12 cellular contexts compared by ENCODE assay signal in genomic region chr18:41938445-41938844, GRCh38. TPM values are rescaled to one million over a fixed set of nuclear protein-coding genes. Genes with fewer than 3 reads are reported as not detected.
DNase-seq lines count a peak whose midpoint lies in the region; ATAC-seq, FAIRE-seq and TF ChIP-seq lines count a peak whose summit lies in the region.
"Had no signal": no experiment of that assay in that cellular context is flagged by ENCODE, and none has a peak within 500 bp of the region (broad histone marks: within the 10 kb centered on the region; RNA-seq: fewer than 3 reads in every experiment).

No MANE protein-coding gene starts in this region.

- peak; percentile 59 for ATAC-seq in activated T-helper 17 cell treated with anti-CD3 and anti-CD28 coated beads, Interleukin-2, amount 50 U/mL, for 72 hours (replicated peaks)
- no peak for ATAC-seq in GM18907 (IDR thresholded peaks at IDR 0.05; ENCODE audit: unreplicated experiment)

- DNase-seq in H54 (ENCODE audit: insufficient read length, low spot score) (peak; percentile 11), glutamatergic neuron (no peak), cortex of kidney (lab: John Stamatoyannopoulos, UW) (no peak), nephron progenitor cell (no peak)
- DNase-seq in activated CD8-positive, alpha-beta memory T cell treated with anti-CD3 and anti-CD28 coated beads, Interleukin-2, amount 50 U/mL, for 48 hours: no peak
- DNase-seq: CD8-positive, alpha-beta memory T cell; Karpas-422; NCI-H748 treated with DMSO at 0.1 percent for 48 hours; ovary had no signal

- peak; percentile 85 for FAIRE-seq in H54 (lab: Jason Lieb, UNC)

- H3K9me3 Mint-ChIP-seq in activated T-helper 17 cell treated with anti-CD3 and anti-CD28 coated beads, Interleukin-2, amount 50 U/mL, for 72 hours: no peaks in the 10 kb centered on the region
- H3K9me3 Mint-ChIP-seq in glutamatergic neuron (ENCODE audit: unreplicated experiment) (no peaks in the 10 kb centered on the region), nephron progenitor cell (peaks cover under 1% of the 10 kb centered on the region)

- no peaks in the 10 kb centered on the region for H3K36me3 ChIP-seq in ACC112 (ENCODE audit: insufficient read depth, low read length)
- H3K36me3 ChIP-seq: ovary had no signal

- H2AFZ ChIP-seq in ACC112 (ENCODE audit: low read length, unreplicated experiment): no peak overlapping the region

- H3K4me1 Mint-ChIP-seq in activated T-helper 17 cell treated with anti-CD3 and anti-CD28 coated beads, Interleukin-2, amount 50 U/mL, for 72 hours: peaks cover 6% of the 10 kb centered on the region
- H3K4me1 Mint-ChIP-seq in glutamatergic neuron (ENCODE audit: low read depth, unreplicated experiment): no peaks in the 10 kb centered on the region
- H3K4me1 Mint-ChIP-seq in nephron progenitor cell: peaks cover 22% of the 10 kb centered on the region

- H3K4me3 ChIP-seq in ACC112 (ENCODE audit: low read depth, low read length): peak overlapping the region; percentile 17; the same call in 1 of the 2 replicates
- H3K4me3 ChIP-seq: ovary had no signal

- peak overlapping the region; percentile 69 for H3K27ac ChIP-seq in ACC112 (ENCODE audit: low read depth, low read length)
- H3K27ac ChIP-seq: ovary had no signal

- H3K27ac Mint-ChIP-seq in activated T-helper 17 cell treated with anti-CD3 and anti-CD28 coated beads, Interleukin-2, amount 50 U/mL, for 72 hours: no peak overlapping the region
- H3K27ac Mint-ChIP-seq in glutamatergic neuron (ENCODE audit: unreplicated experiment) (no peak overlapping the region), nephron progenitor cell (no peak overlapping the region)
- H3K27ac Mint-ChIP-seq: CD8-positive, alpha-beta memory T cell had no signal

- peaks cover 24% of the 10 kb centered on the region for H3K27me3 Mint-ChIP-seq in activated T-helper 17 cell treated with anti-CD3 and anti-CD28 coated beads, Interleukin-2, amount 50 U/mL, for 72 hours
- H3K27me3 Mint-ChIP-seq in glutamatergic neuron (ENCODE audit: unreplicated experiment): peaks cover 2% of the 10 kb centered on the region
- H3K27me3 Mint-ChIP-seq in nephron progenitor cell (ENCODE audit: low read depth, poor library complexity): peaks cover 11% of the 10 kb centered on the region

- H3K36me3 Mint-ChIP-seq in activated T-helper 17 cell treated with anti-CD3 and anti-CD28 coated beads, Interleukin-2, amount 50 U/mL, for 72 hours (ENCODE audit: low read depth): no peaks in the 10 kb centered on the region
- H3K36me3 Mint-ChIP-seq in glutamatergic neuron (ENCODE audit: unreplicated experiment) (no peaks in the 10 kb centered on the region), nephron progenitor cell (ENCODE audit: low read depth) (no peaks in the 10 kb centered on the region)
- H3K36me3 Mint-ChIP-seq: CD8-positive, alpha-beta memory T cell had no signal

- TF ChIP-seq CTCF in glutamatergic neuron (IDR thresholded peaks at IDR 0.05; ENCODE audit: partially characterized antibody, unreplicated experiment) (peak; percentile 17), nephron progenitor cell (IDR thresholded peaks at IDR 0.05) (no peak)

- no peak for TF ChIP-seq POLR2A in H54 (IDR thresholded peaks at IDR 0.05; ENCODE audit: low read depth, low read length)

- H3K27me3 ChIP-seq in ACC112 (ENCODE audit: insufficient read depth, low read length): no peaks in the 10 kb centered on the region
- H3K27me3 ChIP-seq: ovary had no signal

- H3K79me2 ChIP-seq in ACC112 (ENCODE audit: control insufficient read depth, insufficient read depth, low read length, unreplicated experiment): no peaks in the 10 kb centered on the region

- H3K4me3 Mint-ChIP-seq in activated T-helper 17 cell treated with anti-CD3 and anti-CD28 coated beads, Interleukin-2, amount 50 U/mL, for 72 hours: no peak overlapping the region
- H3K4me3 Mint-ChIP-seq in glutamatergic neuron (ENCODE audit: unreplicated experiment) (no peak overlapping the region), nephron progenitor cell (no peak overlapping the region)
- H3K4me3 Mint-ChIP-seq: CD8-positive, alpha-beta memory T cell had no signal

- H3K4me1 ChIP-seq in ACC112 (ENCODE audit: control insufficient read depth, insufficient read depth, low read length, unreplicated experiment): peaks cover 46% of the 10 kb centered on the region

RNA-seq across cellular contexts. Expression of gene PIK3C3, which starts 16.6 kb away (rescaled TPM):
- 100 to 1,000 TPM in 1 of 2 donors, 10 to 100 TPM in 1; 53.7 to 106 TPM for total RNA-seq in activated T-helper 17 cell treated with anti-CD3 and anti-CD28 coated beads, Interleukin-2, amount 50 U/mL, for 72 hours
- total RNA-seq in glutamatergic neuron (ENCODE audit: unreplicated experiment): 74.6 TPM
